ENCODE assay signal across 22 cellular contexts in the genomic region with DNA sequence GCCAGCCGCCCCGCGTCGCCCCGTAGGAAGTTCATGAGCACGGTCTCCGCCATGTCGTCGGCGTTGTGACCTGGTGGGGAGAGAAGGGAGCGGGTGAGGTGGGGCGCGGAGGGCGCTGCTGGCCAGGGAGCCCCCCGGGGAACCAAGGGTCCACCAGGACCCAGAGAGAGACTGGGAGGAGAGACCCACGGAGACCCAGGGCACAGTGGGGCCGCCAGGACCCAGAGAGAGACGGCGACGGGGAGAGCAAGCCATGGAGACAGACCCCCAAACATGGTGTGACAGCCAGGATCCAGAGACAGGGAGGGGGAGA. TPM values are rescaled to one million over a fixed set of nuclear protein-coding genes. Genes with fewer than 3 reads are reported as not detected.
DNase-seq lines count a peak whose midpoint lies in the region; ATAC-seq and TF ChIP-seq lines count a peak whose summit lies in the region.
"Had no signal": no experiment of that assay in that cellular context is flagged by ENCODE, and none has a peak within 500 bp of the region (broad histone marks: within the 10 kb centered on the region; RNA-seq: fewer than 3 reads in every experiment).

No MANE protein-coding gene starts in this region.

- intact Hi-C loops in heart left ventricle (cut with DNase I) (loop anchor here in 6 of 10 donors (5.0 to 10.0 kb wide), 3 partner anchors 82 to 167 kb away; a partner anchor contains a TSS), heart right ventricle (cut with DNase I) (loop anchor here in 6 of 10 donors (5.0 to 10.0 kb wide), 5 partner anchors 72 to 174 kb away; a partner anchor contains a TSS), sigmoid colon (cut with DNase I) (no loop called here), breast epithelium (cut with DNase I; ENCODE audit: low total_unique reads) (no loop called here)

- peak overlapping the region in 1 of 2 donors; percentile 69 for H3K27ac Mint-ChIP-seq in T-cell
- H3K27ac Mint-ChIP-seq in endodermal cell: peak overlapping the region; percentile 31
- H3K27ac Mint-ChIP-seq: memory B cell had no signal

- no peaks in the 10 kb centered on the region for H3K9me2 ChIP-seq in hepatocyte (replicated peaks; ENCODE audit: insufficient read depth)

- H2AFZ ChIP-seq in hepatocyte: no peak overlapping the region

- POLR2A ChIA-PET in T-cell (lab: Charles Lee): no interaction called here

- no peaks in the 10 kb centered on the region for H3K9me3 Mint-ChIP-seq in T-cell
- no peaks in the 10 kb centered on the region for H3K9me3 Mint-ChIP-seq in endodermal cell
- H3K9me3 Mint-ChIP-seq: H9, memory B cell had no signal

- H3K9me3 ChIP-seq in heart left ventricle (no peaks in the 10 kb centered on the region), heart right ventricle (no peaks in the 10 kb centered on the region), endodermal cell (ENCODE audit: control insufficient read depth, low read length) (no peaks in the 10 kb centered on the region), sigmoid colon (no peaks in the 10 kb centered on the region), breast epithelium (no peaks in the 10 kb centered on the region), hepatocyte (ENCODE audit: low read depth) (no peaks in the 10 kb centered on the region)
- H3K9me3 ChIP-seq: SJCRH30, transverse colon had no signal

- CTCF ChIA-PET in T-cell (lab: Charles Lee): no interaction called here

- ATAC-seq in heart left ventricle: no peak
- no peak for ATAC-seq in heart right ventricle
- ATAC-seq in T-cell (replicated peaks in 1 of 4): no peak

- H4K20me1 ChIP-seq in hepatocyte (ENCODE audit: insufficient read depth, poor library complexity, severe bottlenecking): peaks cover 3% of the 10 kb centered on the region

- H3K27me3 Mint-ChIP-seq in T-cell: no peaks in the 10 kb centered on the region
- no peaks in the 10 kb centered on the region for H3K27me3 Mint-ChIP-seq in endodermal cell (ENCODE audit: insufficient read depth)
- H3K27me3 Mint-ChIP-seq: memory B cell had no signal

- H3K36me3 ChIP-seq in heart left ventricle (peaks cover 0 to 40% (median 23%) of the 10 kb centered on the region in 9 donors), heart right ventricle (peaks cover 0 to 49% (median 6%) of the 10 kb centered on the region in 9 donors), endodermal cell (ENCODE audit: control insufficient read depth, insufficient read depth, low read length) (peaks cover 9% of the 10 kb centered on the region), sigmoid colon (peaks cover 0 to 24% (median 15%) of the 10 kb centered on the region in 4 donors), breast epithelium (no peaks in the 10 kb centered on the region), hepatocyte (replicated peaks; ENCODE audit: insufficient read depth, low read depth) (peaks cover 4% of the 10 kb centered on the region)

- H3K4me2 ChIP-seq in hepatocyte: no peak overlapping the region

- H3K4me3 Mint-ChIP-seq in T-cell: peak overlapping the region in 2 of 3 donors; percentile 37 to 52
- peak overlapping the region; percentile 41 for H3K4me3 Mint-ChIP-seq in endodermal cell
- H3K4me3 Mint-ChIP-seq: H9, memory B cell had no signal

- H3K9ac ChIP-seq in endodermal cell (ENCODE audit: extremely low read depth, low read length, poor library complexity, severe bottlenecking): no peak overlapping the region
- H3K9ac ChIP-seq: BLaER1 treated with 17β-estradiol and CSF1 and Interleukin-3, amounts not matched to agents 10 nM and 100 nM had no signal

- TF ChIP-seq POLR2A in heart left ventricle (IDR thresholded peaks at IDR 0.05) (no peak), sigmoid colon (IDR thresholded peaks at IDR 0.05) (no peak), breast epithelium (IDR thresholded peaks at IDR 0.05) (no peak)

- no peak for TF ChIP-seq EP300 in sigmoid colon (IDR thresholded peaks at IDR 0.05)

- H3K27ac ChIP-seq in heart left ventricle: peak overlapping the region in 3 of 12 donors; percentile 29 to 72 (median 42)
- H3K27ac ChIP-seq in heart right ventricle: peak overlapping the region in 3 of 10 donors; percentile 22 to 73 (median 30)
- no peak overlapping the region for H3K27ac ChIP-seq in endodermal cell (ENCODE audit: low read depth, low read length)
- H3K27ac ChIP-seq in sigmoid colon: peak overlapping the region in 3 of 4 donors; percentile 5 to 65 (median 22)
- no peak overlapping the region for H3K27ac ChIP-seq in breast epithelium
- H3K27ac ChIP-seq in hepatocyte: no peak overlapping the region
- H3K27ac ChIP-seq: SJCRH30 had no signal

- peaks cover 32 to 42% (median 40%) of the 10 kb centered on the region in 3 donors for H3K4me1 Mint-ChIP-seq in T-cell
- peaks cover 21% of the 10 kb centered on the region for H3K4me1 Mint-ChIP-seq in endodermal cell

- peaks cover 32% of the 10 kb centered on the region for H3K36me3 Mint-ChIP-seq in T-cell
- peaks cover 22% of the 10 kb centered on the region for H3K36me3 Mint-ChIP-seq in endodermal cell (ENCODE audit: low read depth)

- peaks cover 2% of the 10 kb centered on the region for H3K79me2 ChIP-seq in hepatocyte

- DNase-seq in heart left ventricle: no peak
- no peak for DNase-seq in heart right ventricle
- DNase-seq in T-cell: no peak
- no peak for DNase-seq in endodermal cell
- no peak for DNase-seq in sigmoid colon
- DNase-seq in foreskin fibroblast: no peak
- DNase-seq in breast epithelium (ENCODE audit: low spot score in 2 of 2): no peak
- DNase-seq in hepatocyte (ENCODE audit: low spot score): no peak
- DNase-seq: amygdala, Calu3, cortex of kidney, H9, kidney glomerular epithelial cell, NCI-H1694 treated with DMSO at 0.1 percent for 48 hours, NCI-H2171 treated with DMSO at 0.1 percent for 48 hours, NCI-H526, SJCRH30 had no signal

- H3K4me1 ChIP-seq in heart left ventricle: peaks cover 0 to 27% (median 4%) of the 10 kb centered on the region in 12 donors
- H3K4me1 ChIP-seq in heart right ventricle: peaks cover 0 to 35% (median 10%) of the 10 kb centered on the region in 9 donors
- H3K4me1 ChIP-seq in endodermal cell (ENCODE audit: control insufficient read depth, insufficient read depth, low read length): no peaks in the 10 kb centered on the region
- H3K4me1 ChIP-seq in sigmoid colon: peaks cover 0 to 29% (median 26%) of the 10 kb centered on the region in 4 donors
- H3K4me1 ChIP-seq in breast epithelium: no peaks in the 10 kb centered on the region
- H3K4me1 ChIP-seq in hepatocyte (ENCODE audit: insufficient read depth): no peaks in the 10 kb centered on the region
- H3K4me1 ChIP-seq: SJCRH30 had no signal

- H3K27me3 ChIP-seq in heart left ventricle (no peaks in the 10 kb centered on the region), heart right ventricle (no peaks in the 10 kb centered on the region), endodermal cell (ENCODE audit: control insufficient read depth, insufficient read depth, low read length, poor library complexity, severe bottlenecking) (no peaks in the 10 kb centered on the region), sigmoid colon (no peaks in the 10 kb centered on the region), breast epithelium (no peaks in the 10 kb centered on the region), hepatocyte (no peaks in the 10 kb centered on the region)
- H3K27me3 ChIP-seq: BLaER1 treated with 17β-estradiol and CSF1 and Interleukin-3, amounts not matched to agents 10 nM and 100 nM; SJCRH30; transverse colon had no signal

- no peak for TF ChIP-seq CTCF in heart left ventricle (IDR thresholded peaks at IDR 0.05)
- peak in 2 of 9 donors; percentile 1 to 3 for TF ChIP-seq CTCF in heart right ventricle (IDR thresholded peaks at IDR 0.05)
- TF ChIP-seq CTCF in endodermal cell (conservative IDR thresholded peaks at IDR 0.05): peak; percentile 4
- no peak for TF ChIP-seq CTCF in sigmoid colon (IDR thresholded peaks at IDR 0.05)
- TF ChIP-seq CTCF in foreskin fibroblast (IDR thresholded peaks at IDR 0.05; ENCODE audit: low read depth, low read length): no peak
- no peak for TF ChIP-seq CTCF in breast epithelium (IDR thresholded peaks at IDR 0.05)
- TF ChIP-seq CTCF in hepatocyte (IDR thresholded peaks at IDR 0.05; ENCODE audit: poor library complexity): no peak

- H3K4me3 ChIP-seq in heart left ventricle (peak overlapping the region in 8 of 12 donors; percentile 16 to 41 (median 30)), heart right ventricle (peak overlapping the region in 5 of 10 donors; percentile 7 to 36 (median 20)), endodermal cell (ENCODE audit: low read length) (no peak overlapping the region), sigmoid colon (peak overlapping the region; percentile 7 to 50 (median 34)), foreskin fibroblast (ENCODE audit: low read depth in 1 of 2, low read length in 2 of 2) (no peak overlapping the region), breast epithelium (peak overlapping the region in 1 of 3 donors; percentile 39), hepatocyte (no peak overlapping the region)
- H3K4me3 ChIP-seq: BLaER1 treated with 17β-estradiol and CSF1 and Interleukin-3, amounts not matched to agents 10 nM and 100 nM; SJCRH30 had no signal

- 54 to 84% (median 74%) methylated on average over 14 to 20 of the region's 20 CpGs for WGBS in heart left ventricle, 4 donors
- WGBS in heart right ventricle, 2 donors: 58 to 68% methylated on average over 20 of the region's 20 CpGs
- 95 to 97% methylated on average over 10 to 20 of the region's 20 CpGs for WGBS in endodermal cell (ENCODE audit: insufficient coverage in 1 of 2, insufficient read length in 1 of 2), 2 experiments
- 67 to 93% methylated on average over 20 of the region's 20 CpGs for WGBS in sigmoid colon, 2 donors
- 84% methylated on average over 9 of the region's 20 CpGs for WGBS in hepatocyte (ENCODE audit: low lambda C conversion rate, missing lambda C conversion rate)

RNA-seq across cellular contexts. Expression of a gene that starts 9.2 kb away (rescaled TPM):
- total RNA-seq in heart left ventricle (10 to 100 TPM in 1 of 9 donors, 1 to 10 TPM in 8; 2.5 to 11.2 (median 4.2) TPM), heart right ventricle (1 to 10 TPM; 2.0 to 5.6 (median 3.2) TPM), T-cell (10 to 100 TPM in 3 of 5 donors, 1 to 10 TPM in 2; 3.2 to 18.1 (median 15.9) TPM), endodermal cell (1 to 10 TPM; 5.1 to 5.7 TPM), sigmoid colon (1 to 10 TPM; 5.7 to 9.0 (median 7.3) TPM), breast epithelium (10 to 100 TPM in 1 of 3 donors, 1 to 10 TPM in 2; 5.6 to 10.1 (median 9.2) TPM), hepatocyte (6.7 and 7.7 TPM in 2 replicates)
- polyA plus RNA-seq in heart left ventricle (1 to 10 TPM; 1.4 to 2.4 TPM), heart right ventricle (1 to 10 TPM; 2.6 to 4.1 TPM), sigmoid colon (1 to 10 TPM in 1 of 3 donors, under 1 TPM in 2; 0.60 to 2.4 (median 0.92) TPM), hepatocyte (12.6 and 15.9 TPM in 2 replicates)
- 5.4 TPM for polyA plus RNA-seq in endodermal cell (2013, experiment 1 of 2)
- polyA plus RNA-seq in endodermal cell (2013, experiment 2 of 2): 4.5 TPM

RNA-seq across cellular contexts. Expression of a gene that starts 16.3 kb away (rescaled TPM):
- total RNA-seq in heart left ventricle (under 1 TPM in 6 of 9 donors, not detected in 3; 0.23 to 0.64 (median 0.34) TPM), heart right ventricle (1 to 10 TPM in 1 of 10 donors, under 1 TPM in 5, not detected in 4; 0.26 to 1.2 (median 0.58) TPM), T-cell (under 1 TPM; 0.42 to 0.78 (median 0.70) TPM), endodermal cell (under 1 TPM; 0.55 to 0.71 TPM), sigmoid colon (not detected), breast epithelium (under 1 TPM in 1 of 3 donors, not detected in 2; 0.98 TPM), hepatocyte (0.13 TPM in 1 of 2 replicates, not detected in the other)
- polyA plus RNA-seq in heart left ventricle (under 1 TPM in 1 of 2 donors, not detected in 1; 0.17 TPM), heart right ventricle (under 1 TPM; 0.20 to 0.44 TPM), sigmoid colon (under 1 TPM in 1 of 3 donors, not detected in 2; 0.51 TPM), hepatocyte (not detected in 2 replicates)
- 0.39 TPM for polyA plus RNA-seq in endodermal cell (2013, experiment 1 of 2)
- not detected for polyA plus RNA-seq in endodermal cell (2013, experiment 2 of 2)
- total RNA-seq: renal cortical epithelial cell, SJCRH30 had no signal
- polyA plus RNA-seq: AG04450 had no signal

RNA-seq across cellular contexts. Expression of a gene that starts 25.7 kb away (rescaled TPM):
- total RNA-seq in heart left ventricle (10 to 100 TPM in 1 of 9 donors, 1 to 10 TPM in 6, under 1 TPM in 2; 0.35 to 18.5 (median 1.7) TPM), heart right ventricle (1 to 10 TPM in 6 of 10 donors, under 1 TPM in 3, not detected in 1; 0.41 to 7.0 (median 1.1) TPM), T-cell (1 to 10 TPM in 3 of 5 donors, under 1 TPM in 2; 0.73 to 2.6 (median 1.6) TPM), endodermal cell (not detected), sigmoid colon (1 to 10 TPM; 2.5 to 9.5 (median 7.0) TPM), breast epithelium (1 to 10 TPM; 3.4 to 7.0 (median 4.3) TPM), hepatocyte (0.20 and 0.77 TPM in 2 replicates)
- polyA plus RNA-seq in heart left ventricle (1 to 10 TPM in 1 of 2 donors, under 1 TPM in 1; 0.27 to 2.0 TPM), heart right ventricle (1 to 10 TPM; 1.0 to 1.8 TPM), sigmoid colon (1 to 10 TPM; 2.4 to 8.8 (median 2.9) TPM), hepatocyte (1.4 and 1.5 TPM in 2 replicates)
- not detected for polyA plus RNA-seq in endodermal cell (2013, experiment 1 of 2)
- not detected for polyA plus RNA-seq in endodermal cell (2013, experiment 2 of 2)
- total RNA-seq: Calu3, H9, renal cortical epithelial cell, SJCRH30 had no signal
- polyA plus RNA-seq: AG04450 had no signal

RNA-seq across cellular contexts. Expression of a gene that starts 34.1 kb away (rescaled TPM):
- total RNA-seq in heart left ventricle: 1 to 10 TPM in 1 of 9 donors, not detected in 8; 2.2 TPM
- under 1 TPM in 1 of 2 donors, not detected in 1; 0.90 TPM for polyA plus RNA-seq in heart left ventricle
- under 1 TPM in 1 of 10 donors, not detected in 9; 0.32 TPM for total RNA-seq in heart right ventricle
- 1 to 10 TPM in 1 of 2 donors, not detected in 1; 1.3 TPM for polyA plus RNA-seq in heart right ventricle
- not detected for total RNA-seq in T-cell
- 1 to 10 TPM in 1 of 2 donors, under 1 TPM in 1; 0.42 to 3.4 TPM for total RNA-seq in endodermal cell
- not detected for polyA plus RNA-seq in endodermal cell (2013, experiment 1 of 2)
- not detected for polyA plus RNA-seq in endodermal cell (2013, experiment 2 of 2)
- not detected for total RNA-seq in sigmoid colon
- polyA plus RNA-seq in sigmoid colon: under 1 TPM in 2 of 3 donors, not detected in 1; 0.58 to 0.60 TPM
- total RNA-seq in breast epithelium: not detected
- total RNA-seq in hepatocyte: 0.36 TPM in 1 of 2 replicates, not detected in the other
- polyA plus RNA-seq in hepatocyte: 0.52 and 1.0 TPM in 2 replicates
- total RNA-seq: Calu3, renal cortical epithelial cell, SJCRH30 had no signal
- polyA plus RNA-seq: AG04450 had no signal

RNA-seq across cellular contexts. Expression of a gene that starts 43.1 kb away (rescaled TPM):
- total RNA-seq in heart left ventricle (1 to 10 TPM in 3 of 9 donors, under 1 TPM in 4, not detected in 2; 0.51 to 6.1 (median 0.63) TPM), heart right ventricle (1 to 10 TPM in 2 of 10 donors, under 1 TPM in 6, not detected in 2; 0.15 to 2.9 (median 0.56) TPM), T-cell (1 to 10 TPM in 2 of 5 donors, under 1 TPM in 2, not detected in 1; 0.30 to 3.3 (median 1.0) TPM), endodermal cell (not detected), sigmoid colon (1 to 10 TPM; 1.1 to 3.0 (median 1.9) TPM), breast epithelium (1 to 10 TPM in 2 of 3 donors, under 1 TPM in 1; 0.98 to 3.2 (median 1.8) TPM), hepatocyte (0.53 and 0.84 TPM in 2 replicates)
- polyA plus RNA-seq in heart left ventricle (1 to 10 TPM; 1.0 to 1.2 TPM), heart right ventricle (1 to 10 TPM; 1.2 to 1.3 TPM), sigmoid colon (1 to 10 TPM; 1.8 to 8.3 (median 3.1) TPM), hepatocyte (0.24 and 0.72 TPM in 2 replicates)
- not detected for polyA plus RNA-seq in endodermal cell (2013, experiment 1 of 2)
- polyA plus RNA-seq in endodermal cell (2013, experiment 2 of 2): not detected
- total RNA-seq: Calu3, H9, renal cortical epithelial cell, SJCRH30 had no signal
- polyA plus RNA-seq: AG04450 had no signal

Comparison
In these comparisons a context has a peak if more than half of its experiments do, and no peak if none do; other contexts are left out.
1. H3K27ac ChIP-seq: peak in sigmoid colon (3 of 4); none in endodermal cell (single experiment), breast epithelium (0 of 2) and hepatocyte (single experiment).
2. H3K4me3 ChIP-seq: peak in heart left ventricle (8 of 12) and sigmoid colon (4 of 4); none in endodermal cell (single experiment), foreskin fibroblast (0 of 2) and hepatocyte (single experiment).
3. intact Hi-C loops: an anchor here in heart left ventricle (5.0 to 10.0 kb wide) and heart right ventricle (5.0 to 10.0 kb wide); none called in sigmoid colon and breast epithelium.